25 cellular contexts compared by ENCODE assay signal in genomic region chr3:41241159-41241558, GRCh38.
"Had no signal": no experiment of that assay in that cellular context is flagged by ENCODE, and none has a peak within 500 bp of the region (broad histone marks: within the 10 kb centered on the region; RNA-seq: fewer than 3 reads in every experiment).

No MANE protein-coding gene starts in this region.

- H3K4me3 ChIP-seq: gastroesophageal sphincter, neural progenitor cell, psoas muscle, tibial nerve had no signal

- H2AFZ ChIP-seq: neural progenitor cell, parathyroid adenoma had no signal

- H3K9me3 ChIP-seq: gastroesophageal sphincter, psoas muscle, tibial nerve had no signal

- DNase-seq: activated CD4-positive, alpha-beta T cell treated with anti-CD3 and anti-CD28 coated beads for 36 hours; activated CD4-positive, CD25-positive, alpha-beta regulatory T cell; activated CD8-positive, alpha-beta memory T cell treated with anti-CD3 and anti-CD28 coated beads, Interleukin-2, amount 50 U/mL, for 48 hours; activated naive CD4-positive, alpha-beta T cell; activated T-cell treated with anti-CD3 and anti-CD28 coated beads, Interleukin-2, amount 50 U/mL, for 4 hours; amniotic stem cell; brain microvascular endothelial cell; central memory CD4-positive, alpha-beta T cell; hippocampal formation; left cardiac atrium; left ventricle myocardium superior; midbrain; naive thymus-derived CD4-positive, alpha-beta T cell; occipital lobe; psoas muscle; stimulated activated CD4-positive, alpha-beta T cell treated with anti-CD3 and anti-CD28 coated beads, Interleukin-15, amount 100 ng/mL, for 24 hours; stimulated activated CD4-positive, alpha-beta T cell treated with anti-CD3 and anti-CD28 coated beads, Interleukin-2, amount 100 ng/mL, for 24 hours; stimulated activated naive CD4-positive, alpha-beta T cell treated with Interleukin-2 at 50 U/mL for 16 hours; T-helper 1 cell had no signal

- H3K9me3 Mint-ChIP-seq: activated T-cell treated with anti-CD3 and anti-CD28 coated beads, Interleukin-2, amount 50 U/mL, for 4 hours; dendritic cell treated with granulocyte-macrophage colony-stimulating factor and Interleukin-4, amounts not matched to agents 40 ng/mL and 50 ng/mL, for 4 days; naive thymus-derived CD4-positive, alpha-beta T cell; neural progenitor cell had no signal

- H3K27ac Mint-ChIP-seq: activated CD4-positive, alpha-beta T cell treated with anti-CD3 and anti-CD28 coated beads for 36 hours; activated naive CD8-positive, alpha-beta T cell; dendritic cell treated with granulocyte-macrophage colony-stimulating factor and Interleukin-4, amounts not matched to agents 40 ng/mL and 50 ng/mL, for 4 days; neural progenitor cell had no signal

- ATAC-seq: activated CD4-positive, alpha-beta T cell treated with anti-CD3 and anti-CD28 coated beads for 36 hours; activated T-cell treated with anti-CD3 and anti-CD28 coated beads, Interleukin-2, amount 50 U/mL, for 4 hours; gastroesophageal sphincter; left cardiac atrium; left ventricle myocardium superior; naive thymus-derived CD4-positive, alpha-beta T cell; psoas muscle had no signal

- H3K9ac ChIP-seq: neural progenitor cell, parathyroid adenoma had no signal

- H3K4me1 Mint-ChIP-seq: activated CD4-positive, alpha-beta T cell treated with anti-CD3 and anti-CD28 coated beads for 36 hours had no signal

- H3K27ac ChIP-seq: brain microvascular endothelial cell, gastroesophageal sphincter, neural progenitor cell, parathyroid adenoma, psoas muscle, tibial nerve had no signal

- H3K79me2 ChIP-seq: parathyroid adenoma had no signal

- H3K27me3 ChIP-seq: brain microvascular endothelial cell, gastroesophageal sphincter, neural progenitor cell, tibial nerve had no signal

- H3K4me3 Mint-ChIP-seq: activated CD4-positive, alpha-beta T cell treated with anti-CD3 and anti-CD28 coated beads for 36 hours; activated naive CD8-positive, alpha-beta T cell; activated T-cell treated with anti-CD3 and anti-CD28 coated beads, Interleukin-2, amount 50 U/mL, for 4 hours; dendritic cell treated with granulocyte-macrophage colony-stimulating factor and Interleukin-4, amounts not matched to agents 40 ng/mL and 50 ng/mL, for 4 days; naive thymus-derived CD4-positive, alpha-beta T cell; neural progenitor cell had no signal

- H3K27me3 Mint-ChIP-seq: activated CD4-positive, alpha-beta T cell treated with anti-CD3 and anti-CD28 coated beads for 36 hours; activated naive CD8-positive, alpha-beta T cell; dendritic cell treated with granulocyte-macrophage colony-stimulating factor and Interleukin-4, amounts not matched to agents 40 ng/mL and 50 ng/mL, for 4 days; naive thymus-derived CD4-positive, alpha-beta T cell had no signal

- H3K4me1 ChIP-seq: psoas muscle had no signal

- H3K4me2 ChIP-seq: neural progenitor cell had no signal
